ENCODE assay signal across 2 cellular contexts in the genomic region with DNA sequence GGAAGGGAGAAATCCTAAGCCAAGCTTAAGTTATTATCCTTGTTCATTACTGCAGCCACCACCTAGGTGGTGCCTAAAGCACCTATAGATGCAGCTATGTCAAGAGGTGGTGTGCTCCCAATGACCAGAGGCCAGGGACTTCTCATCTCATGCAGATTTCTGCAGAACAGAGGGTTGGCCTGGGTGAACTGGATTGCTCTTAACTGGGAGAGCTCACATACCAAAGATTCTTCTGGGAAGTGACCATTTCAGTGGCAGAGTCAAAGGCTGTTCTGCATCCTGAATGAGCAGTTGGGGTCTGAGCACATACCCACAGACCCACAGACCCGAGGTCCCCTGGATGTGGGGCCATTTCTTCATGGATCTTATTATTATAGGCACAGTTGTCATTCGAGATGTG.
TF ChIP-seq lines count a peak whose summit lies in the region.

No MANE protein-coding gene starts in this region.

TF ChIP-seq in H1, 55 proteins besides CTCF, POLR2A, EP300 and RAD21:
- TF ChIP-seq TEAD4 (IDR thresholded peaks at IDR 0.05; ENCODE audit: low read depth, low read length) (0 out of 2 replicates have a peak, but pooled peaks have one; percentile 44), SIN3A (conservative IDR thresholded peaks at IDR 0.05 in 1 of 2, IDR thresholded peaks at IDR 0.05 in 1 of 2; ENCODE audit: low read depth in 1 of 2, low read length in 2 of 2) (no peak)
TF ChIP-seq in H1: peak in this region for 1.

TF ChIP-seq in HEK293T, 16 proteins besides CTCF, POLR2A, EP300 and RAD21 (continued from another document):
- TF ChIP-seq, protein P1, sequence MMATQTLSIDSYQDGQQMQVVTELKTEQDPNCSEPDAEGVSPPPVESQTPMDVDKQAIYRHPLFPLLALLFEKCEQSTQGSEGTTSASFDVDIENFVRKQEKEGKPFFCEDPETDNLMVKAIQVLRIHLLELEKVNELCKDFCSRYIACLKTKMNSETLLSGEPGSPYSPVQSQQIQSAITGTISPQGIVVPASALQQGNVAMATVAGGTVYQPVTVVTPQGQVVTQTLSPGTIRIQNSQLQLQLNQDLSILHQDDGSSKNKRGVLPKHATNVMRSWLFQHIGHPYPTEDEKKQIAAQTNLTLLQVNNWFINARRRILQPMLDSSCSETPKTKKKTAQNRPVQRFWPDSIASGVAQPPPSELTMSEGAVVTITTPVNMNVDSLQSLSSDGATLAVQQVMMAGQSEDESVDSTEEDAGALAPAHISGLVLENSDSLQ (IDR thresholded peaks at IDR 0.05): no peak
- TF ChIP-seq FOXM1 (IDR thresholded peaks at IDR 0.05; ENCODE audit: borderline replicate concordance) (no peak), ELF4 (IDR thresholded peaks at IDR 0.05) (no peak), ZNF384 (IDR thresholded peaks at IDR 0.05) (no peak)
TF ChIP-seq in HEK293T: peak in this region for 0.
